Comparison of ENCODE assay signal across 1 cellular context in the genomic region with DNA sequence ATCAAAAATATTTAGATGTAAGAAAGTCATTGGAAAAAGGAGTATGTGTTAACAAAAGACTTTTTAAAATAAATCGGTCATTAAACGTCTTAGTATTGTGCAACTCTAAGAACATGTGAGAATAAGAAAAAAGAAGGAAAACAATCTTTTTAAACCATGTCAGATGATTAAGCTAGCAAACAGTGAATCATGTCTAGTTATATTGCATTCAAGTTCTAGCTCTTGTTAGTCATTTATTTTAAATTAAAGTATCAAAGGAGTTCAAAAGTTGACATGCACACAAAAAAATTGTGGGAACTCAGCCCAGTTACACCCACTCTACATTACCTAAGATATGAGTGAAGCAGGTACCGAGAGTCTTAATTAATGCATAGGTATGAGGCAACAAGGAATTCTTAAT.
TF ChIP-seq lines count a peak whose summit lies in the region.

No MANE protein-coding gene starts in this region.

TF ChIP-seq in liver, 16 proteins besides CTCF, POLR2A, EP300 and RAD21 (continued from another document):
- TF ChIP-seq GABPA (IDR thresholded peaks at IDR 0.05 in 1 of 2, conservative IDR thresholded peaks at IDR 0.05 in 1 of 2) (no peak), FOXA2 (IDR thresholded peaks at IDR 0.05) (no peak), RXRA (IDR thresholded peaks at IDR 0.05) (no peak), SP1 (IDR thresholded peaks at IDR 0.05) (no peak), EGR1 (IDR thresholded peaks at IDR 0.05; ENCODE audit: low read depth in 2 of 2) (no peak), JUND (IDR thresholded peaks at IDR 0.05) (no peak), FOXA1 (IDR thresholded peaks at IDR 0.05) (no peak), HNF4G (IDR thresholded peaks at IDR 0.05) (no peak)
